1 cellular context compared by ENCODE assay signal in genomic region chr16:15649727-15650018, GRCh38.
TF ChIP-seq lines count a peak whose summit lies in the region.

No MANE protein-coding gene starts in this region.

TF ChIP-seq in HepG2, 621 proteins besides CTCF, POLR2A, EP300 and RAD21 (continued from another document and continues in another):
- TF ChIP-seq ZBED4 (CRISPR knock-in tag; IDR thresholded peaks at IDR 0.05; ENCODE audit: borderline replicate concordance) (no peak), USF2 (IDR thresholded peaks at IDR 0.05; ENCODE audit: low read depth, low read length) (no peak), USF2 (CRISPR knock-in tag; IDR thresholded peaks at IDR 0.05; ENCODE audit: borderline replicate concordance) (0 out of 2 replicates have a peak, but pooled peaks have one; percentile 38), SCMH1 (CRISPR knock-in tag; IDR thresholded peaks at IDR 0.05; ENCODE audit: borderline replicate concordance) (no peak), ZNF556 (CRISPR knock-in tag; IDR thresholded peaks at IDR 0.05; ENCODE audit: borderline replicate concordance) (no peak), AGO1 (IDR thresholded peaks at IDR 0.05; ENCODE audit: low read depth, low read length, poor library complexity, severe bottlenecking) (no peak), HDAC1 (CRISPR knock-in tag; IDR thresholded peaks at IDR 0.05) (no peak), GATAD1 (CRISPR knock-in tag; IDR thresholded peaks at IDR 0.05) (no peak), ZNF142 (CRISPR knock-in tag; IDR thresholded peaks at IDR 0.05) (no peak), ZFP36L1 (CRISPR knock-in tag; IDR thresholded peaks at IDR 0.05) (no peak), ELF4 (CRISPR knock-in tag; IDR thresholded peaks at IDR 0.05; ENCODE audit: borderline replicate concordance) (peak; percentile 28; the same call in 1 of the 2 replicates), ZEB1 (IDR thresholded peaks at IDR 0.05; ENCODE audit: insufficient replicate concordance, low read depth) (no peak), KDM5A (IDR thresholded peaks at IDR 0.05; ENCODE audit: borderline replicate concordance, low read length) (no peak), HNRNPUL1 (IDR thresholded peaks at IDR 0.05; ENCODE audit: low read depth, low read length) (no peak), DMTF1 (CRISPR knock-in tag; IDR thresholded peaks at IDR 0.05) (no peak), GABPA (IDR thresholded peaks at IDR 0.05; ENCODE audit: low read depth, low read length) (no peak), GABPA (CRISPR knock-in tag; IDR thresholded peaks at IDR 0.05; ENCODE audit: low read depth) (no peak), AKAP8 (CRISPR knock-in tag; IDR thresholded peaks at IDR 0.05) (no peak; the same call in 1 of the 2 replicates), CEBPZ (IDR thresholded peaks at IDR 0.05; ENCODE audit: low read length) (no peak), IRF1 (CRISPR knock-in tag; IDR thresholded peaks at IDR 0.05; ENCODE audit: low read depth) (no peak), MIER3 (CRISPR knock-in tag; IDR thresholded peaks at IDR 0.05; ENCODE audit: borderline replicate concordance) (0 out of 2 replicates have a peak, but pooled peaks have one; percentile 10), ZFP82 (CRISPR knock-in tag; IDR thresholded peaks at IDR 0.05; ENCODE audit: borderline replicate concordance) (no peak), ZNF75D (CRISPR knock-in tag; IDR thresholded peaks at IDR 0.05; ENCODE audit: borderline replicate concordance) (no peak), THAP9 (CRISPR knock-in tag; IDR thresholded peaks at IDR 0.05; ENCODE audit: borderline replicate concordance) (no peak), ZBTB33 (CRISPR knock-in tag; IDR thresholded peaks at IDR 0.05) (0 out of 2 replicates have a peak, but pooled peaks have one; percentile 7), ZNF839 (CRISPR knock-in tag; IDR thresholded peaks at IDR 0.05; ENCODE audit: borderline replicate concordance) (no peak), ZSCAN25 (CRISPR knock-in tag; IDR thresholded peaks at IDR 0.05) (no peak), ZNF136 (CRISPR knock-in tag; IDR thresholded peaks at IDR 0.05; ENCODE audit: low read depth) (0 out of 2 replicates have a peak, but pooled peaks have one; percentile 41), FOXP1 (IDR thresholded peaks at IDR 0.05) (no peak), FOXP1 (CRISPR knock-in tag; IDR thresholded peaks at IDR 0.05) (no peak), SPEN (CRISPR knock-in tag; IDR thresholded peaks at IDR 0.05; ENCODE audit: low read depth) (no peak)
